In the genomic region with DNA sequence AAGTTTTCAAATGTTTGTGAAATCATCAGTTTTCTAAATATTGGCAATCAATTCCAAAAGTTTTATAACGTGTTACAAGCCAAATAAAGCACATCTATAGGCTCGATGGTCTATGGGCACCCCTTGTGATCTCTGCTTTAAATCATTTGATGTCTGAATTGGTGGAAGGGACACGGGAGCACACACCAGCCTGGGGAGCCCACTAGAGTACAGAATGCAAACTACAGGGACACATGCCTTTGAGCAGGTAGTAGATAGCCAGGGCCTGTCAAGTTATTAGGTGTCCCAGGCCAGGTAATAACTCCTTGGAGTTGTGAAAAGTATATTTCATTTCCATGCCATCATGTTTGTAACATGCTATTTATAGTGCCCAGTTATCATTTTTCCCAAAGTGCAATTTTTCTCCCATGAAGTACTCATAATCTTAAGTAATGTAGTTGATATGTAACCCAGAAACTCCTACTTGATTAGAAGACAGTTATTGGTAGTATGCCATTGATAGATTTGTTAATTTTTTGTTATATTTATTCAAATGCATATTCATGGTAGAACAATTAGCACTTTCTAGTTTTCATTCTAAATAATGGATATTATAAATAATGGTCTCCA, we compare ENCODE assay signal across 8 cellular contexts.
A peak's percentile ranks its signal among the peaks of the same experiment; 100 is the strongest.
DNase-seq lines count a peak whose midpoint lies in the region; FAIRE-seq and TF ChIP-seq lines count a peak whose summit lies in the region.

No MANE protein-coding gene starts in this region.

- H3K9me3 ChIP-seq in astrocyte (ENCODE audit: insufficient read depth, low read depth, low read length): no peaks in the 10 kb centered on the region

- H3K36me3 Mint-ChIP-seq in astrocyte (ENCODE audit: low read depth, unreplicated experiment): peaks cover 3% of the 10 kb centered on the region

- no peaks in the 10 kb centered on the region for H3K27me3 ChIP-seq in astrocyte (ENCODE audit: insufficient read depth, low read length)

- no peak overlapping the region for H3K4me3 Mint-ChIP-seq in astrocyte (ENCODE audit: unreplicated experiment)

- H3K9me3 Mint-ChIP-seq in astrocyte (ENCODE audit: unreplicated experiment): no peaks in the 10 kb centered on the region

- peak; percentile 67 for TF ChIP-seq CTCF in GM12874 (IDR thresholded peaks at IDR 0.05; ENCODE audit: insufficient read depth, low read depth, low read length)
- TF ChIP-seq CTCF in HFF-Myc (IDR thresholded peaks at IDR 0.05; ENCODE audit: low read depth, low read length, missing control alignments): peak; percentile 44
- TF ChIP-seq CTCF in NB4 (IDR thresholded peaks at IDR 0.05; ENCODE audit: low read depth, low read length): peak; percentile 49
- TF ChIP-seq CTCF in astrocyte (IDR thresholded peaks at IDR 0.05; ENCODE audit: insufficient read depth, low read depth, low read length): peak; percentile 29

- no peak for FAIRE-seq in astrocyte (lab: Jason Lieb, UNC)

- H3K36me3 ChIP-seq in astrocyte (ENCODE audit: insufficient read depth, low read length): peaks cover 9% of the 10 kb centered on the region

- H3K79me2 ChIP-seq in astrocyte (ENCODE audit: insufficient read depth, low read length): peaks cover 23% of the 10 kb centered on the region

- H3K27me3 Mint-ChIP-seq in astrocyte (ENCODE audit: low read depth, unreplicated experiment): no peaks in the 10 kb centered on the region

- no peak overlapping the region for H3K27ac Mint-ChIP-seq in astrocyte (ENCODE audit: unreplicated experiment)

- H3K4me3 ChIP-seq in HFF-Myc (replicated peaks; ENCODE audit: low read depth, low read length): no peak overlapping the region
- H3K4me3 ChIP-seq in NB4 (ENCODE audit: low read depth, low read length): no peak overlapping the region
- no peak overlapping the region for H3K4me3 ChIP-seq in astrocyte (ENCODE audit: insufficient read depth, low read depth, low read length)

- H3K4me1 ChIP-seq in astrocyte (ENCODE audit: insufficient read depth, low read length): no peaks in the 10 kb centered on the region

- H4K20me1 ChIP-seq in astrocyte (ENCODE audit: insufficient read depth, low read length): peaks cover 27% of the 10 kb centered on the region

- no peak overlapping the region for H3K27ac ChIP-seq in astrocyte (ENCODE audit: low read depth, low read length)

- H3K9ac ChIP-seq in astrocyte (ENCODE audit: low read length): no peak overlapping the region

- H2AFZ ChIP-seq in astrocyte (ENCODE audit: low read depth, low read length): no peak overlapping the region

- peaks cover 1% of the 10 kb centered on the region for H3K4me1 Mint-ChIP-seq in astrocyte (ENCODE audit: low read depth, unreplicated experiment)

- TF ChIP-seq POLR2A in NB4 (IDR thresholded peaks at IDR 0.05; ENCODE audit: extremely low read depth, insufficient read length): no peak

- H3K4me2 ChIP-seq in astrocyte (ENCODE audit: low read length): no peak overlapping the region

- peak; percentile 25 for DNase-seq in AG08396 (ENCODE audit: low spot score)
- DNase-seq in HFF-Myc (ENCODE audit: extremely low read depth, low read depth): no peak
- DNase-seq in NB4 (ENCODE audit: low read depth): peak; percentile 45
- DNase-seq in astrocyte (ENCODE audit: low read depth): no peak
- peak; percentile 63 to 68 for DNase-seq in lung microvascular endothelial cell (ENCODE audit: low read depth in 2 of 2)
- DNase-seq in NCI-H2107 treated with DMSO at 0.1 percent for 48 hours (lab: John Stamatoyannopoulos, UW; ENCODE audit: unreplicated experiment): no peak
- DNase-seq in amniotic stem cell (lab: John Stamatoyannopoulos, UW): no peak

Comparison
In these comparisons a context has a peak if more than half of its experiments do, and no peak if none do; other contexts are left out.
1. DNase-seq: peak in AG08396 (single experiment), NB4 (single experiment) and lung microvascular endothelial cell (2 of 2); none in HFF-Myc (single experiment), astrocyte (single experiment), NCI-H2107 treated with DMSO at 0.1 percent for 48 hours (single experiment) and amniotic stem cell (single experiment).
2. Peak in every context shown above with its lines, with median percentiles within 50 percentile points of each other: CTCF ChIP-seq.